Comparison of ENCODE assay signal across 18 cellular contexts in genomic region chr11:134355656-134356055, GRCh38. TPM values are rescaled to one million over a fixed set of nuclear protein-coding genes. Genes with fewer than 3 reads are reported as not detected.
DNase-seq lines count a peak whose midpoint lies in the region; ATAC-seq, FAIRE-seq and TF ChIP-seq lines count a peak whose summit lies in the region.
"Had no signal": no experiment of that assay in that cellular context is flagged by ENCODE, and none has a peak within 500 bp of the region (broad histone marks: within the 10 kb centered on the region; RNA-seq: fewer than 3 reads in every experiment).

No MANE protein-coding gene starts in this region.

- peaks cover 0 to 18% (median 5%) of the 10 kb centered on the region in 3 donors for H3K36me3 Mint-ChIP-seq in CD8-positive, alpha-beta memory T cell

- H3K79me2 ChIP-seq in K562 (ENCODE audit: control insufficient read depth, insufficient read depth, low read length): no peaks in the 10 kb centered on the region

- DNase-seq in CD8-positive, alpha-beta memory T cell: peak in 1 of 5 donors; percentile 15
- DNase-seq in K562 (ENCODE audit: extremely low read depth in 1 of 4, low spot score in 3 of 4) (peak in 2 of 4 experiments; percentile 15 to 22), mesenteric fat pad (ENCODE audit: low spot score) (peak; percentile 33), thyroid gland (no peak), LoVo (ENCODE audit: low spot score) (no peak)
- DNase-seq: DMS153, H7, Karpas-422, NCI-H1105 treated with DMSO at 0.1 percent for 48 hours, NCI-H187, NCI-H345, NCI-H526, SHP77 had no signal

- peaks cover 9 to 13% (median 12%) of the 10 kb centered on the region in 3 donors for H3K4me1 Mint-ChIP-seq in CD8-positive, alpha-beta memory T cell

- H4K20me1 ChIP-seq in K562 (replicated peaks; ENCODE audit: control insufficient read depth, insufficient read depth, low read length): no peaks in the 10 kb centered on the region

- H3K27ac Mint-ChIP-seq in CD8-positive, alpha-beta memory T cell: no peak overlapping the region

- ATAC-seq in K562 (no peak; the same call in 2 of the 3 replicates), HG02588 (IDR thresholded peaks at IDR 0.05; ENCODE audit: unreplicated experiment) (no peak), HG02870 (IDR thresholded peaks at IDR 0.05; ENCODE audit: unreplicated experiment) (no peak)

- TF ChIP-seq RAD21 in K562 (CRISPR knock-in tag; conservative IDR thresholded peaks at IDR 0.05 in 1 of 2, IDR thresholded peaks at IDR 0.05 in 1 of 2): no peak

- peak overlapping the region; percentile 57; the same call in 1 of the 2 replicates for H3K4me2 ChIP-seq in K562 (ENCODE audit: insufficient read depth, low read length)

- no peak for TF ChIP-seq CTCF in K562 (IDR thresholded peaks at IDR 0.05 in 2 of 3, conservative IDR thresholded peaks at IDR 0.05 in 1 of 3; ENCODE audit: insufficient read depth in 2 of 3, low read depth in 1 of 3, low read length in 3 of 3)
- TF ChIP-seq CTCF in thyroid gland (IDR thresholded peaks at IDR 0.05): no peak

- CTCF ChIA-PET in CD8-positive, alpha-beta memory T cell (lab: Charles Lee): no interaction called here
- CTCF ChIA-PET in K562 (lab: Yijun Ruan, JAX; ENCODE audit: low intra/inter-chr PET ratio): no interaction called here

- no peaks in the 10 kb centered on the region for H3K36me3 ChIP-seq in CD8-positive, alpha-beta memory T cell (ENCODE audit: insufficient read depth, low read length)
- H3K36me3 ChIP-seq in K562 (ENCODE audit: control insufficient read depth, insufficient read depth, low read length) (peaks cover 3% of the 10 kb centered on the region; the same call in 2 of the 3 replicates), thyroid gland (no peaks in the 10 kb centered on the region)
- H3K36me3 ChIP-seq: BLaER1 treated with 17β-estradiol and CSF1 and Interleukin-3, amounts not matched to agents 10 nM and 100 nM had no signal

- peak overlapping the region; percentile 6 for H3K27ac ChIP-seq in CD8-positive, alpha-beta memory T cell (ENCODE audit: low read depth, low read length)
- peak overlapping the region; percentile 64 for H3K27ac ChIP-seq in K562 (ENCODE audit: extremely low read depth, low read depth, low read length)
- peak overlapping the region in 2 of 3 donors; percentile 9 to 73 for H3K27ac ChIP-seq in thyroid gland
- H3K27ac ChIP-seq: BLaER1 treated with 17β-estradiol and CSF1 and Interleukin-3, amounts not matched to agents 10 nM and 100 nM had no signal

- no peaks in the 10 kb centered on the region for H3K9me1 ChIP-seq in K562 (ENCODE audit: control insufficient read depth, insufficient read depth, low read length)

- H3K4me3 Mint-ChIP-seq in CD8-positive, alpha-beta memory T cell: no peak overlapping the region

- H3K9ac ChIP-seq in K562 (ENCODE audit: insufficient read depth in 1 of 2, low read depth in 2 of 2, low read length in 2 of 2): peak overlapping the region in 1 of 2 experiments; percentile 12; a peak in 1 of 4 replicates
- H3K9ac ChIP-seq: BLaER1 treated with 17β-estradiol and CSF1 and Interleukin-3, amounts not matched to agents 10 nM and 100 nM had no signal

- no TSS peak for BruUV-seq in K562 (replicated peaks; lab: Mats Ljungman, UMichigan)

- POLR2A ChIA-PET in CD8-positive, alpha-beta memory T cell (lab: Charles Lee): no interaction called here
- POLR2A ChIA-PET in K562 (lab: Yijun Ruan, JAX): interaction anchor here (0.6 kb wide), 1 partner anchor 135 kb away, joined by 3 read pairs; no protein-coding TSS in a partner anchor

- no peaks in the 10 kb centered on the region for H3K9me3 ChIP-seq in CD8-positive, alpha-beta memory T cell (ENCODE audit: low read length)
- no peaks in the 10 kb centered on the region for H3K9me3 ChIP-seq in K562 (replicated peaks; ENCODE audit: control insufficient read depth, insufficient read depth, low read depth, low read length)
- no peaks in the 10 kb centered on the region for H3K9me3 ChIP-seq in thyroid gland

- in situ Hi-C loops in K562 (cut with MboI): no loop called here

- intact Hi-C loops in K562 (cut with micrococcal nuclease): no loop called here
- intact Hi-C loops in thyroid gland (cut with DNase I): no loop called here

- H2AFZ ChIP-seq in K562 (ENCODE audit: low read depth, low read length): peak overlapping the region; percentile 71

- 30% methylated on average over 5 of the region's 5 CpGs for WGBS in K562 (ENCODE audit: insufficient coverage, low coverage, missing lambda C conversion rate)
- 82% methylated on average over 5 of the region's 5 CpGs for WGBS in thyroid gland, 2 donors

- peak; percentile 71 for FAIRE-seq in K562 (lab: Jason Lieb, UNC)
- FAIRE-seq: A204.1, GM19239 had no signal

- TF ChIP-seq POLR2A in K562 (conservative IDR thresholded peaks at IDR 0.05): no peak
- TF ChIP-seq POLR2A in thyroid gland (IDR thresholded peaks at IDR 0.05): no peak

- no peak for TF ChIP-seq EP300 in K562 (IDR thresholded peaks at IDR 0.05; ENCODE audit: low read length)

- no peak overlapping the region for H3K4me3 ChIP-seq in CD8-positive, alpha-beta memory T cell (ENCODE audit: low read length)
- no peak overlapping the region for H3K4me3 ChIP-seq in K562
- H3K4me3 ChIP-seq in thyroid gland (replicated peaks in 1 of 3): no peak overlapping the region
- H3K4me3 ChIP-seq: BLaER1 treated with 17β-estradiol and CSF1 and Interleukin-3, amounts not matched to agents 10 nM and 100 nM had no signal

- H3K27me3 Mint-ChIP-seq in CD8-positive, alpha-beta memory T cell: peaks cover 0 to 5% of the 10 kb centered on the region in 2 donors

- peaks cover 0 to 4% (median 0%) of the 10 kb centered on the region in 5 donors for H3K9me3 Mint-ChIP-seq in CD8-positive, alpha-beta memory T cell

- H3K4me1 ChIP-seq in CD8-positive, alpha-beta memory T cell (ENCODE audit: insufficient read depth, low read length): peaks cover 5% of the 10 kb centered on the region
- H3K4me1 ChIP-seq in K562 (replicated peaks in 1 of 2; ENCODE audit: control insufficient read depth in 2 of 2, insufficient read depth in 2 of 2, low read length in 2 of 2): peaks cover 16 to 18% of the 10 kb centered on the region in 2 experiments; a peak in 4 of 5 replicates
- H3K4me1 ChIP-seq in thyroid gland: peaks cover 15 to 42% of the 10 kb centered on the region in 2 donors

- no peaks in the 10 kb centered on the region for H3K27me3 ChIP-seq in CD8-positive, alpha-beta memory T cell (ENCODE audit: insufficient read depth, low read length, poor library complexity, severe bottlenecking)
- H3K27me3 ChIP-seq in K562 (ENCODE audit: control insufficient read depth in 2 of 2, insufficient read depth in 2 of 2, low read length in 2 of 2) (no peaks in the 10 kb centered on the region), thyroid gland (no peaks in the 10 kb centered on the region)

RNA-seq across cellular contexts. Expression of gene GLB1L2, which starts 23.9 kb away (rescaled TPM):
- total RNA-seq in CD8-positive, alpha-beta memory T cell: 1 to 10 TPM; 8.6 to 9.5 TPM
- polyA plus RNA-seq in CD8-positive, alpha-beta memory T cell: 0.70 TPM
- 48.6 and 100 TPM in 2 replicates for total RNA-seq in K562 (2011; cell fraction: chromatin; rRNA removed; ENCODE audit: low replicate concordance)
- 62.0 and 67.0 TPM in 2 replicates for total RNA-seq in K562 (2011; cell fraction: nucleolus; rRNA removed)
- 55.1 and 55.6 TPM in 2 replicates for total RNA-seq in K562 (2011; cell fraction: nucleoplasm; rRNA removed)
- total RNA-seq in K562 (2014; rRNA removed) (13.8 and 15.7 TPM in 2 replicates), K562 (2014; rRNA removed; fragmentation: Illumina TruSeq; extraction: Trizol) (9.5 and 10.4 TPM in 2 replicates), K562 (2015; rRNA removed; fragmentation: Illumina TruSeq; extraction: Trizol) (10.0 and 10.9 TPM in 2 replicates), K562 (2021) (15.4 and 16.8 TPM in 2 replicates), mesenteric fat pad (0.29 TPM), thyroid gland (10 to 100 TPM; 13.4 to 31.6 (median 25.8) TPM)
- polyA plus RNA-seq in K562 (2011; rRNA removed) (20.8 and 21.4 TPM in 2 replicates), K562 (2014; fragmentation: Illumina TruSeq; extraction: Trizol) (19.1 and 19.2 TPM in 2 replicates), K562 (2014; fragmentation: Nextera tagmentation; extraction: Ambion mirVana) (1 to 10 TPM in 1 of 2 experiments, under 1 TPM in 1; 0.84 to 2.5 TPM), K562 (2014; rRNA removed) (14.9 and 15.6 TPM in 2 replicates)
- 18.1 and 23.1 TPM in 2 replicates for polyA plus RNA-seq in K562 (2011; cell fraction: cytosol; rRNA removed)
- polyA plus RNA-seq in K562 (2011; cell fraction: nucleus; rRNA removed): 61.7 and 88.8 TPM in 2 replicates
- polyA plus RNA-seq in K562 (2012): 15.6 and 20.4 TPM in 2 replicates
- polyA minus RNA-seq in K562 (2011; rRNA and poly(A)+ RNA removed): 10.6 and 15.3 TPM in 2 replicates
- polyA minus RNA-seq in K562 (2011; cell fraction: cytosol; rRNA and poly(A)+ RNA removed): 9.0 and 11.4 TPM in 2 replicates
- polyA minus RNA-seq in K562 (2011; cell fraction: nucleus; rRNA and poly(A)+ RNA removed): 12.4 and 13.2 TPM in 2 replicates

RNA-seq across cellular contexts. Expression of gene B3GAT1, which starts 56.4 kb away (rescaled TPM):
- total RNA-seq in CD8-positive, alpha-beta memory T cell: under 1 TPM; 0.35 to 0.44 TPM
- 0.07 TPM for polyA plus RNA-seq in CD8-positive, alpha-beta memory T cell
- total RNA-seq in K562 (2011; cell fraction: chromatin; rRNA removed; ENCODE audit: low replicate concordance): 0.19 and 0.28 TPM in 2 replicates
- total RNA-seq in K562 (2011; cell fraction: nucleolus; rRNA removed): 0.17 and 0.26 TPM in 2 replicates
- total RNA-seq in K562 (2011; cell fraction: nucleoplasm; rRNA removed): 0.31 and 0.44 TPM in 2 replicates
- total RNA-seq in K562 (2014; rRNA removed) (0.18 and 0.45 TPM in 2 replicates), K562 (2014; rRNA removed; fragmentation: Illumina TruSeq; extraction: Trizol) (0.04 and 0.13 TPM in 2 replicates), K562 (2015; rRNA removed; fragmentation: Illumina TruSeq; extraction: Trizol) (0.11 and 0.15 TPM in 2 replicates), K562 (2021) (0.42 and 0.53 TPM in 2 replicates), mesenteric fat pad (0.32 TPM), thyroid gland (1 to 10 TPM; 4.0 to 6.7 (median 5.7) TPM)
- polyA plus RNA-seq in K562 (2011; rRNA removed) (0.04 and 0.08 TPM in 2 replicates), K562 (2014; fragmentation: Illumina TruSeq; extraction: Trizol) (0.22 and 0.33 TPM in 2 replicates), K562 (2014; fragmentation: Nextera tagmentation; extraction: Ambion mirVana) (under 1 TPM in 1 of 2 experiments, not detected in 1; 0.01 TPM), K562 (2014; rRNA removed) (0.17 and 0.22 TPM in 2 replicates)
- 0.06 and 0.25 TPM in 2 replicates for polyA plus RNA-seq in K562 (2011; cell fraction: cytosol; rRNA removed)
- polyA plus RNA-seq in K562 (2011; cell fraction: nucleus; rRNA removed): 0.04 and 0.61 TPM in 2 replicates
- polyA plus RNA-seq in K562 (2012): 0.76 and 1.1 TPM in 2 replicates
- not detected in 2 replicates for polyA minus RNA-seq in K562 (2011; rRNA and poly(A)+ RNA removed)
- polyA minus RNA-seq in K562 (2011; cell fraction: cytosol; rRNA and poly(A)+ RNA removed): 0.19 TPM in 1 of 2 replicates, not detected in the other
- 0.13 TPM in 1 of 2 replicates, not detected in the other for polyA minus RNA-seq in K562 (2011; cell fraction: nucleus; rRNA and poly(A)+ RNA removed)

Comparison
In these comparisons a context has a peak if more than half of its experiments do, and no peak if none do; other contexts are left out.
1. H3K27ac ChIP-seq: peak in every context shown above with its lines; median percentile 64 in K562; 41 in thyroid gland; 6 in CD8-positive, alpha-beta memory T cell.